In the genomic region with DNA sequence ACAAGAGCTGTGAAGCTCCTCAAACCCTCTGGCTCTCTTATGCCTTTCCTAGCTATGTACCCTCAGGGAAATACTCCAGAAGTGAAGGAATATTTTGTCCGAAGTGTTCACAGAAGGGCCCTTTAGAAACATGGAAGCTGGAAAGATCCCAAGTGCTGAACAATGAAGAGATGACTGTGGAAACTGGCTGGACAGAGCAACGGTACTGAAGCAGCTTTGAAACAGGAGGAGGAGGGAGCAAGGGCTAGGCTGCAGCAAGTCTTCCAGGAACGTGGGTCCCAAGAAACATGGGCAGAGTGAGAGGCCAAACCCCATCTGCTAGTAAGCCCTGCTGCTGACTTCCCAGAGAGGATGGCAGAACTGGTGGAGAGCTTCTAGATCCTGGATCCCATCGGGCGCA, we compare ENCODE assay signal across 16 cellular contexts. TPM values are rescaled to one million over a fixed set of nuclear protein-coding genes. Genes with fewer than 3 reads are reported as not detected.
DNase-seq lines count a peak whose midpoint lies in the region; ATAC-seq and TF ChIP-seq lines count a peak whose summit lies in the region.
"Had no signal": no experiment of that assay in that cellular context is flagged by ENCODE, and none has a peak within 500 bp of the region (broad histone marks: within the 10 kb centered on the region; RNA-seq: fewer than 3 reads in every experiment).

No MANE protein-coding gene starts in this region.

- ATAC-seq in GM19463 (IDR thresholded peaks at IDR 0.05; ENCODE audit: unreplicated experiment) (no peak), WTC11 (no peak)
- ATAC-seq: body of pancreas had no signal

- H3K27me3 Mint-ChIP-seq in WTC11 (ENCODE audit: low read depth) = no peaks in the 10 kb centered on the region
- H3K27me3 Mint-ChIP-seq: CD4-positive, alpha-beta memory T cell had no signal

- CTCF ChIA-PET in WTC11 (lab: Charles Lee) = interaction anchor here (0.6 to 3.1 kb wide), 5 partner anchors 14 to 1400 kb away, joined by 3 to 16 read pairs (median 4); no protein-coding TSS in a partner anchor

- no peak overlapping the region for H3K4me3 Mint-ChIP-seq in WTC11
- H3K4me3 Mint-ChIP-seq: CD4-positive, alpha-beta memory T cell had no signal

- DNase-seq in EH (ENCODE audit: low read depth) = peak; percentile 61
- peak; percentile 93 for DNase-seq in SK-MEL-5 (ENCODE audit: low read depth, low spot score)
- DNase-seq in fibroblast of villous mesenchyme (ENCODE audit: low read depth) = peak; percentile 11
- DNase-seq in putamen (ENCODE audit: low spot score) = peak; percentile 61
- DNase-seq in HPDE6-E6E7 (ENCODE audit: extremely low spot score) = no peak
- no peak for DNase-seq in WTC11 (ENCODE audit: low spot score)
- DNase-seq: body of pancreas; CD4-positive, alpha-beta memory T cell; effector CD8-positive, alpha-beta T cell; Kasumi-1; mesendoderm; NCI-H510A; small intestine; stimulated activated naive CD4-positive, alpha-beta T cell treated with Interleukin-2 at 50 U/mL for 16 hours; T-helper 1 cell had no signal

- no peak for TF ChIP-seq CTCF in fibroblast of villous mesenchyme (IDR thresholded peaks at IDR 0.05; ENCODE audit: insufficient read depth, low read depth, low read length)
- TF ChIP-seq CTCF in WTC11 (IDR thresholded peaks at IDR 0.05) = no peak

- in situ Hi-C loops in SK-MEL-5 (cut with HindIII; ENCODE audit: low pct_unique_long_range_greater_than_20kb, low sequenced_read_pairs) = no loop called here

- H3K4me1 Mint-ChIP-seq in WTC11 = peaks cover 21% of the 10 kb centered on the region

- H3K27ac Mint-ChIP-seq in WTC11 = no peak overlapping the region

- no peaks in the 10 kb centered on the region for H3K36me3 Mint-ChIP-seq in WTC11

- no peaks in the 10 kb centered on the region for H3K9me3 Mint-ChIP-seq in WTC11
- H3K9me3 Mint-ChIP-seq: CD4-positive, alpha-beta memory T cell had no signal

- H3K4me3 ChIP-seq in fibroblast of villous mesenchyme (ENCODE audit: low read depth, low read length) = no peak overlapping the region
- H3K4me3 ChIP-seq: body of pancreas had no signal

- POLR2A ChIA-PET in WTC11 (lab: Charles Lee) = no interaction called here

TF ChIP-seq in WTC11, 78 proteins besides CTCF, POLR2A, EP300 and RAD21:
- TF ChIP-seq GRHL2 (CRISPR knock-in tag; IDR thresholded peaks at IDR 0.05; ENCODE audit: insufficient replicate concordance, severe bottlenecking) (no peak), TP53 (CRISPR knock-in tag; IDR thresholded peaks at IDR 0.05) (no peak)

RNA-seq across cellular contexts. Expression of a gene that starts 3.0 kb away (rescaled TPM):
- total RNA-seq in SK-MEL-5 (2014; rRNA removed; shearing (Covaris generic)) = 1,457 and 1,499 TPM in 2 replicates
- polyA plus RNA-seq in SK-MEL-5 (2015; cell fraction: cytosol; rRNA removed) = 3,343 and 3,961 TPM in 2 replicates
- 1,221 and 1,304 TPM in 2 replicates for polyA plus RNA-seq in SK-MEL-5 (2015; cell fraction: nucleus; rRNA removed)
- 521 and 543 TPM in 2 replicates for total RNA-seq in fibroblast of villous mesenchyme
- total RNA-seq in WTC11 (2021) = 397 to 474 TPM (median 462 TPM) in 3 replicates

Comparison
In these comparisons a context has a peak if more than half of its experiments do, and no peak if none do; other contexts are left out.
1. DNase-seq: peak in EH (single experiment), SK-MEL-5 (single experiment), fibroblast of villous mesenchyme (single experiment) and putamen (single experiment); none in HPDE6-E6E7 (single experiment) and WTC11 (single experiment).